Comparison of ENCODE assay signal across 1 cellular context in genomic region chr9:137304383-137305059, GRCh38.
TF ChIP-seq lines count a peak whose summit lies in the region.

No MANE protein-coding gene starts in this region.

TF ChIP-seq in GM12878, 131 proteins besides CTCF, POLR2A, EP300 and RAD21:
- TF ChIP-seq FOS (IDR thresholded peaks at IDR 0.05; ENCODE audit: borderline replicate concordance, extremely low read depth, insufficient read length) (no peak), POLR2AphosphoS5 (IDR thresholded peaks at IDR 0.05; ENCODE audit: low read length) (no peak), ZNF24 (IDR thresholded peaks at IDR 0.05) (no peak), FOXM1 (IDR thresholded peaks at IDR 0.05; ENCODE audit: low read depth, low read length) (no peak), MYB (IDR thresholded peaks at IDR 0.05; ENCODE audit: borderline replicate concordance, low read depth, low read length) (no peak), PKNOX1 (IDR thresholded peaks at IDR 0.05) (no peak), ZNF687 (IDR thresholded peaks at IDR 0.05) (no peak)
